ENCODE assay signal across 9 cellular contexts in genomic region chr11:61952882-61953281, GRCh38. TPM values are rescaled to one million over a fixed set of nuclear protein-coding genes. Genes with fewer than 3 reads are reported as not detected.
"Had no signal": no experiment of that assay in that cellular context is flagged by ENCODE, and none has a peak within 500 bp of the region (broad histone marks: within the 10 kb centered on the region; RNA-seq: fewer than 3 reads in every experiment).

No MANE protein-coding gene starts in this region.

- H3K9me3 Mint-ChIP-seq: GM23338, H9, HFFc6, IgD-negative memory B cell had no signal

- H3K27ac Mint-ChIP-seq: GM23338, H9, HFFc6, IgD-negative memory B cell had no signal

- H3K4me3 Mint-ChIP-seq: GM23338, H9, HFFc6 had no signal

- DNase-seq: H9, HCEC 1CT, HFFc6, KG1 had no signal

- H3K4me3 ChIP-seq: GM23338 had no signal

- ATAC-seq: GM23338, HepG2 had no signal

- H3K27ac ChIP-seq: HL-60 had no signal

RNA-seq across cellular contexts. Expression of gene BEST1, which starts 2.7 kb away (rescaled TPM):
- total RNA-seq: HT1080 had no signal
